1 cellular context compared by ENCODE assay signal in the genomic region with DNA sequence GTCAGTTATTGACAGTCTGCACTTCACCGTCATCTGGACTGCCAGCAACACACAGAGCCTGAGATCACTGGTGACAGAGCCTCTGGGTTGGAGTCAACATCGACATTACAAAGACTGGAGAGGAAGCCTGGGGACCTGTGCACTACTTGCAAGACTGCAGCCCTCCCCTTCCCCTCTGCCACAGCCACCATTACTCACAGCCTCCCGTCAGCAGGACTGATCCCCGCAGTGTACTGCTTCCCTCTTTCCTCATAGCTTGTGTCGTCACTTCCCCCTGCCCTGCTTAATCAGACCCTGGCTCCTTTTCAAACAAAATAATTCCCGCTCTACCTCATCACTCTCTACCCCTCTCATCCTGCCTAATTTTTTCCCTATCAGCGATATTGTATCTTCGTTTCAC.
TF ChIP-seq lines count a peak whose summit lies in the region.

No MANE protein-coding gene starts in this region.

TF ChIP-seq in K562, 482 proteins besides CTCF, POLR2A, EP300 and RAD21 (continued from another document):
- TF ChIP-seq, protein P1, sequence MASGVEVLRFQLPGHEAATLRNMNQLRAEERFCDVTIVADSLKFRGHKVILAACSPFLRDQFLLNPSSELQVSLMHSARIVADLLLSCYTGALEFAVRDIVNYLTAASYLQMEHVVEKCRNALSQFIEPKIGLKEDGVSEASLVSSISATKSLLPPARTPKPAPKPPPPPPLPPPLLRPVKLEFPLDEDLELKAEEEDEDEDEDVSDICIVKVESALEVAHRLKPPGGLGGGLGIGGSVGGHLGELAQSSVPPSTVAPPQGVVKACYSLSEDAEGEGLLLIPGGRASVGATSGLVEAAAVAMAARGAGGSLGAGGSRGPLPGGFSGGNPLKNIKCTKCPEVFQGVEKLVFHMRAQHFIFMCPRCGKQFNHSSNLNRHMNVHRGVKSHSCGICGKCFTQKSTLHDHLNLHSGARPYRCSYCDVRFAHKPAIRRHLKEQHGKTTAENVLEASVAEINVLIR (CRISPR knock-in tag; IDR thresholded peaks at IDR 0.05), result no peak
TF ChIP-seq in K562: peak in this region for 7.
